In the genomic region with DNA sequence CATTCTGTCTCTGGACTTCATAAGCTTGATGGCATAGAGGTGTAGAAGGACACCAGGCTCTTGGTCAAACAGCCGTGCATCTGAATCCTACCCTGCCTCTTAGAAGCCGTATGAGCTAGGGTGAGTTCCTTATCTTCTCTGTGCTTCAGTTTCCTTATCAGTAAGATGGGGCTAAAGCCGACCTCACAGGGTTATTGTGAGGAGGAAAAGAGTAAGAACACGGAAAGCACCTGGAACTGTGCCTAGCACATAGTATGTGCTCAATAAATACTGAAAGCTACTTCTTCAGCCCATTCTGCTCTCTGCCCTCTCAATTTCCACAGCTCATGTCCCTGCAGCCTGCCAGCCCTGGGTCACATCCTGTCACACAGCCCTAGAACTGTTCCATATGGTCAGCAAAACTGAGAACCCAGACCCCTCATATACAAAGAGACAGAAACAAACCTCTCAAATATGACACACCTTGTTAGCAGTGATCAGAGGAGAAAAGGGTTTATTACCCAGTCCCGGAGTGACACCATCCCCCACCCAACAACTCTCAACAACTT, we compare ENCODE assay signal across 23 cellular contexts. TPM values are rescaled to one million over a fixed set of nuclear protein-coding genes. Genes with fewer than 3 reads are reported as not detected.
A peak's percentile ranks its signal among the peaks of the same experiment; 100 is the strongest.
DNase-seq lines count a peak whose midpoint lies in the region; ATAC-seq, FAIRE-seq and TF ChIP-seq lines count a peak whose summit lies in the region.
"Had no signal": no experiment of that assay in that cellular context is flagged by ENCODE, and none has a peak within 500 bp of the region (broad histone marks: within the 10 kb centered on the region; RNA-seq: fewer than 3 reads in every experiment).

No MANE protein-coding gene starts in this region.

- ATAC-seq in GM21717 (IDR thresholded peaks at IDR 0.05; ENCODE audit: unreplicated experiment) (peak; percentile 46), PC-3 (no peak), K562 (peak; percentile 44; the same call in 2 of the 3 replicates), HG03175 (IDR thresholded peaks at IDR 0.05; ENCODE audit: unreplicated experiment) (no peak)

- H3K9me3 ChIP-seq in PC-3 (ENCODE audit: low read length) (no peaks in the 10 kb centered on the region), K562 (replicated peaks; ENCODE audit: control insufficient read depth, insufficient read depth, low read depth, low read length) (no peaks in the 10 kb centered on the region), Karpas-422 (ENCODE audit: low read length) (no peaks in the 10 kb centered on the region)
- H3K9me3 ChIP-seq: A549, HAP-1, SK-N-SH had no signal

- H3K27ac ChIP-seq in PC-3 (ENCODE audit: low read length): peak overlapping the region; percentile 96
- H3K27ac ChIP-seq in K562 (ENCODE audit: extremely low read depth, low read depth, low read length): no peak overlapping the region
- no peak overlapping the region for H3K27ac ChIP-seq in Karpas-422 (ENCODE audit: low read length)
- H3K27ac ChIP-seq: A549, GM23248 had no signal

- TF ChIP-seq POLR2A in K562 (conservative IDR thresholded peaks at IDR 0.05): no peak

- H3K36me3 ChIP-seq in PC-3 (ENCODE audit: low read depth, low read length): no peaks in the 10 kb centered on the region
- H3K36me3 ChIP-seq in K562 (ENCODE audit: control insufficient read depth, insufficient read depth, low read length): no peaks in the 10 kb centered on the region
- no peaks in the 10 kb centered on the region for H3K36me3 ChIP-seq in Karpas-422 (ENCODE audit: insufficient read depth, low read length)
- H3K36me3 ChIP-seq: HAP-1 had no signal

- POLR2A ChIA-PET in PC-3 (lab: Charles Lee; ENCODE audit: unreplicated experiment): no interaction called here
- POLR2A ChIA-PET in K562 (lab: Yijun Ruan, JAX): interaction anchor here (0.7 to 1.7 kb wide), 2 partner anchors 11 to 17 kb away, joined by 3 to 4 read pairs; partner anchors contain the start of gene UBTF

- no peaks in the 10 kb centered on the region for H4K20me1 ChIP-seq in PC-3 (ENCODE audit: low read length)
- H4K20me1 ChIP-seq in K562 (replicated peaks; ENCODE audit: control insufficient read depth, insufficient read depth, low read length): no peaks in the 10 kb centered on the region
- no peaks in the 10 kb centered on the region for H4K20me1 ChIP-seq in Karpas-422 (ENCODE audit: insufficient read depth, low read depth, low read length)

- TF ChIP-seq RAD21 in K562 (CRISPR knock-in tag; conservative IDR thresholded peaks at IDR 0.05 in 1 of 2, IDR thresholded peaks at IDR 0.05 in 1 of 2): no peak

- no peaks in the 10 kb centered on the region for H3K9me2 ChIP-seq in PC-3 (replicated peaks; ENCODE audit: low read length)
- no peaks in the 10 kb centered on the region for H3K9me2 ChIP-seq in Karpas-422 (replicated peaks; ENCODE audit: insufficient read depth, low read length)
- H3K9me2 ChIP-seq: SK-N-SH had no signal

- TF ChIP-seq EP300 in K562 (IDR thresholded peaks at IDR 0.05; ENCODE audit: low read length): no peak

- intact Hi-C loops in PC-3 (cut with micrococcal nuclease) (no loop called here), K562 (cut with micrococcal nuclease) (no loop called here)

- DNase-seq in GM12865 (ENCODE audit: low read depth) (peak; percentile 85), PC-3 (no peak), K562 (ENCODE audit: extremely low read depth in 1 of 4, low spot score in 3 of 4) (peak in 2 of 4 experiments; percentile 44 to 47), cerebellar cortex (ENCODE audit: low spot score) (no peak), Karpas-422 (no peak)
- no peak for DNase-seq in activated CD4-positive, alpha-beta T cell treated with anti-CD3 and anti-CD28 coated beads, Interleukin-2, amount 50 U/mL, for 48 hours
- DNase-seq: CD4-positive, alpha-beta T cell; GM23248; NCI-H1092 treated with DMSO at 0.1 percent for 48 hours; NCI-H146; NCI-H2029 treated with DMSO at 0.1 percent for 48 hours; NCI-H2171; NCI-H446; NK-92 treated with Interleukin-12 subunit alpha and Interleukin-12 subunit beta, amount 100 ng/mL, for 24 hours; SHP77 treated with DMSO at 0.1 percent for 48 hours; SK-N-SH had no signal

- H3F3A ChIP-seq in PC-3 (ENCODE audit: low read length, unreplicated experiment): no peaks in the 10 kb centered on the region

- H3K79me2 ChIP-seq in PC-3 (ENCODE audit: low read length) (no peaks in the 10 kb centered on the region), K562 (ENCODE audit: control insufficient read depth, insufficient read depth, low read length) (no peaks in the 10 kb centered on the region), Karpas-422 (ENCODE audit: low read length) (no peaks in the 10 kb centered on the region)

- H3K9ac ChIP-seq in PC-3 (ENCODE audit: low read length): no peak overlapping the region
- 0 out of 4 replicates have a peak overlapping the region, but pooled peaks of 1 of the 2 experiments have one; percentile 16 for H3K9ac ChIP-seq in K562 (ENCODE audit: insufficient read depth in 1 of 2, low read depth in 2 of 2, low read length in 2 of 2)
- H3K9ac ChIP-seq in Karpas-422 (ENCODE audit: low read length): no peak overlapping the region
- H3K9ac ChIP-seq: GM23248, SK-N-SH had no signal

- H3K4me3 ChIP-seq in GM12865 (ENCODE audit: low read depth, low read length): no peak overlapping the region
- no peak overlapping the region for H3K4me3 ChIP-seq in PC-3 (ENCODE audit: low read length)
- no peak overlapping the region for H3K4me3 ChIP-seq in K562
- no peak overlapping the region for H3K4me3 ChIP-seq in Karpas-422 (ENCODE audit: low read length)
- H3K4me3 ChIP-seq: A549, GM23248, HAP-1 had no signal

- FAIRE-seq in K562 (lab: Jason Lieb, UNC): peak; percentile 29
- FAIRE-seq: A549, HepG2 had no signal

- WGBS in K562 (ENCODE audit: insufficient coverage, low coverage, missing lambda C conversion rate): 3% methylated on average over 5 of the region's 5 CpGs

- no peaks in the 10 kb centered on the region for H3K27me3 ChIP-seq in PC-3 (ENCODE audit: low read length)
- H3K27me3 ChIP-seq in K562 (ENCODE audit: control insufficient read depth in 2 of 2, insufficient read depth in 2 of 2, low read length in 2 of 2): no peaks in the 10 kb centered on the region
- H3K27me3 ChIP-seq in Karpas-422 (ENCODE audit: low read length): no peaks in the 10 kb centered on the region

- CTCF ChIA-PET in PC-3 (lab: Charles Lee) (no interaction called here), K562 (lab: Yijun Ruan, JAX; ENCODE audit: low intra/inter-chr PET ratio) (no interaction called here)

- no peaks in the 10 kb centered on the region for H3K9me1 ChIP-seq in K562 (ENCODE audit: control insufficient read depth, insufficient read depth, low read length)

- no TSS peak for BruUV-seq in PC-3 (replicated peaks; lab: Mats Ljungman, UMichigan)
- no TSS peak for BruUV-seq in K562 (replicated peaks; lab: Mats Ljungman, UMichigan)

- H3K4me1 ChIP-seq in PC-3 (ENCODE audit: insufficient read depth, low read length) (peaks cover 30% of the 10 kb centered on the region), K562 (replicated peaks in 1 of 2; ENCODE audit: control insufficient read depth in 2 of 2, insufficient read depth in 2 of 2, low read length in 2 of 2) (peaks cover 6 to 16% of the 10 kb centered on the region in 2 experiments; a peak in 2 of 5 replicates), Karpas-422 (ENCODE audit: low read length) (no peaks in the 10 kb centered on the region)
- H3K4me1 ChIP-seq: HAP-1 had no signal

- H3K4me2 ChIP-seq in PC-3 (ENCODE audit: low read length) (no peak overlapping the region), K562 (ENCODE audit: insufficient read depth, low read length) (no peak overlapping the region), Karpas-422 (ENCODE audit: low read depth, low read length, poor library complexity, severe bottlenecking) (no peak overlapping the region)
- H3K4me2 ChIP-seq: A549, SK-N-SH had no signal

- H2AFZ ChIP-seq in PC-3 (ENCODE audit: low read length) (no peak overlapping the region), K562 (ENCODE audit: low read depth, low read length) (no peak overlapping the region), Karpas-422 (ENCODE audit: low read length) (no peak overlapping the region)
- H2AFZ ChIP-seq: GM23248 had no signal

- in situ Hi-C loops in K562 (cut with MboI): no loop called here

- TF ChIP-seq CTCF in GM12865 (IDR thresholded peaks at IDR 0.05; ENCODE audit: insufficient read depth, low read depth, low read length, missing control alignments) (no peak), PC-3 (conservative IDR thresholded peaks at IDR 0.05; ENCODE audit: low read depth, low read length) (no peak), K562 (IDR thresholded peaks at IDR 0.05 in 2 of 3, conservative IDR thresholded peaks at IDR 0.05 in 1 of 3; ENCODE audit: insufficient read depth in 2 of 3, low read depth in 1 of 3, low read length in 3 of 3) (no peak)

RNA-seq across cellular contexts. Expression of gene UBTF, which starts 17.0 kb away (rescaled TPM):
- 139 and 183 TPM in 2 replicates for total RNA-seq in PC-3 (2014; rRNA removed)
- 89.5 and 158 TPM in 2 replicates for total RNA-seq in K562 (2011; cell fraction: chromatin; rRNA removed; ENCODE audit: low replicate concordance)
- 66.7 and 67.4 TPM in 2 replicates for total RNA-seq in K562 (2011; cell fraction: nucleolus; rRNA removed)
- 88.9 and 94.8 TPM in 2 replicates for total RNA-seq in K562 (2011; cell fraction: nucleoplasm; rRNA removed)
- 107 and 113 TPM in 2 replicates for total RNA-seq in K562 (2014; rRNA removed)
- total RNA-seq in K562 (2014; rRNA removed; fragmentation: Illumina TruSeq; extraction: Trizol): 50.3 and 53.8 TPM in 2 replicates
- 85.8 and 86.3 TPM in 2 replicates for total RNA-seq in K562 (2015; rRNA removed; fragmentation: Illumina TruSeq; extraction: Trizol)
- total RNA-seq in K562 (2021): 90.1 and 93.9 TPM in 2 replicates
- 28.5 and 31.4 TPM in 2 replicates for polyA plus RNA-seq in K562 (2011; rRNA removed)
- 15.1 and 15.4 TPM in 2 replicates for polyA plus RNA-seq in K562 (2011; cell fraction: cytosol; rRNA removed)
- polyA plus RNA-seq in K562 (2011; cell fraction: nucleus; rRNA removed): 56.9 and 86.7 TPM in 2 replicates
- 61.3 and 68.3 TPM in 2 replicates for polyA plus RNA-seq in K562 (2012)
- polyA plus RNA-seq in K562 (2014; fragmentation: Illumina TruSeq; extraction: Trizol): 96.5 and 110 TPM in 2 replicates
- 1 to 10 TPM; 1.2 to 1.5 TPM for polyA plus RNA-seq in K562 (2014; fragmentation: Nextera tagmentation; extraction: Ambion mirVana)
- 75.8 and 83.6 TPM in 2 replicates for polyA plus RNA-seq in K562 (2014; rRNA removed)
- polyA minus RNA-seq in K562 (2011; rRNA and poly(A)+ RNA removed): 30.2 and 35.1 TPM in 2 replicates
- 21.8 and 22.2 TPM in 2 replicates for polyA minus RNA-seq in K562 (2011; cell fraction: cytosol; rRNA and poly(A)+ RNA removed)
- 34.5 and 53.5 TPM in 2 replicates for polyA minus RNA-seq in K562 (2011; cell fraction: nucleus; rRNA and poly(A)+ RNA removed)
- 57.8 and 150 TPM in 2 replicates for total RNA-seq in Karpas-422 (2014; rRNA removed; shearing (Covaris generic); ENCODE audit: low replicate concordance)

RNA-seq across cellular contexts. Expression of gene SLC4A1, which starts 31.4 kb away (rescaled TPM):
- total RNA-seq in PC-3 (2014; rRNA removed) (not detected in 2 replicates), K562 (2014; rRNA removed) (0.53 and 1.00 TPM in 2 replicates), K562 (2014; rRNA removed; fragmentation: Illumina TruSeq; extraction: Trizol) (0.25 and 0.32 TPM in 2 replicates), K562 (2015; rRNA removed; fragmentation: Illumina TruSeq; extraction: Trizol) (0.14 and 0.19 TPM in 2 replicates), K562 (2021) (0.81 and 0.84 TPM in 2 replicates)
- 2.0 and 2.5 TPM in 2 replicates for total RNA-seq in K562 (2011; cell fraction: chromatin; rRNA removed; ENCODE audit: low replicate concordance)
- 3.3 and 4.1 TPM in 2 replicates for total RNA-seq in K562 (2011; cell fraction: nucleolus; rRNA removed)
- total RNA-seq in K562 (2011; cell fraction: nucleoplasm; rRNA removed): 2.4 and 4.0 TPM in 2 replicates
- polyA plus RNA-seq in K562 (2011; rRNA removed) (0.71 and 0.80 TPM in 2 replicates), K562 (2014; fragmentation: Illumina TruSeq; extraction: Trizol) (0.61 and 0.88 TPM in 2 replicates), K562 (2014; fragmentation: Nextera tagmentation; extraction: Ambion mirVana) (under 1 TPM; 0.22 to 0.37 TPM), K562 (2014; rRNA removed) (0.53 and 0.57 TPM in 2 replicates)
- 0.68 and 1.3 TPM in 2 replicates for polyA plus RNA-seq in K562 (2011; cell fraction: cytosol; rRNA removed)
- 0.21 and 1.1 TPM in 2 replicates for polyA plus RNA-seq in K562 (2011; cell fraction: nucleus; rRNA removed)
- 0.65 and 3.0 TPM in 2 replicates for polyA plus RNA-seq in K562 (2012)
- 0.45 and 0.98 TPM in 2 replicates for polyA minus RNA-seq in K562 (2011; rRNA and poly(A)+ RNA removed)
- 0.46 and 0.67 TPM in 2 replicates for polyA minus RNA-seq in K562 (2011; cell fraction: cytosol; rRNA and poly(A)+ RNA removed)
- polyA minus RNA-seq in K562 (2011; cell fraction: nucleus; rRNA and poly(A)+ RNA removed): 0.11 and 0.40 TPM in 2 replicates
- total RNA-seq in Karpas-422 (2014; rRNA removed; shearing (Covaris generic); ENCODE audit: low replicate concordance): 0.14 and 0.19 TPM in 2 replicates
- total RNA-seq: CD4-positive, alpha-beta T cell; GM23248; HepG2; RPMI7951 had no signal
- polyA plus RNA-seq: A549, BJ, GM23248, HepG2, SK-N-SH had no signal

RNA-seq across cellular contexts. Expression of gene ATXN7L3, which starts 36.8 kb away (rescaled TPM):
- total RNA-seq in PC-3 (2014; rRNA removed) (73.9 and 78.3 TPM in 2 replicates), K562 (2014; rRNA removed) (37.9 and 39.0 TPM in 2 replicates), K562 (2014; rRNA removed; fragmentation: Illumina TruSeq; extraction: Trizol) (22.7 and 23.9 TPM in 2 replicates), K562 (2015; rRNA removed; fragmentation: Illumina TruSeq; extraction: Trizol) (30.5 and 30.9 TPM in 2 replicates), K562 (2021) (56.4 and 66.1 TPM in 2 replicates)
- total RNA-seq in K562 (2011; cell fraction: chromatin; rRNA removed; ENCODE audit: low replicate concordance): 51.6 and 129 TPM in 2 replicates
- 62.6 and 75.4 TPM in 2 replicates for total RNA-seq in K562 (2011; cell fraction: nucleolus; rRNA removed)
- total RNA-seq in K562 (2011; cell fraction: nucleoplasm; rRNA removed): 53.1 and 57.1 TPM in 2 replicates
- polyA plus RNA-seq in K562 (2011; rRNA removed) (31.5 and 33.2 TPM in 2 replicates), K562 (2014; fragmentation: Illumina TruSeq; extraction: Trizol) (39.1 and 39.4 TPM in 2 replicates), K562 (2014; fragmentation: Nextera tagmentation; extraction: Ambion mirVana) (under 1 TPM; 0.62 to 0.90 TPM), K562 (2014; rRNA removed) (34.9 and 45.5 TPM in 2 replicates)
- 36.0 and 37.1 TPM in 2 replicates for polyA plus RNA-seq in K562 (2011; cell fraction: cytosol; rRNA removed)
- 79.2 and 91.4 TPM in 2 replicates for polyA plus RNA-seq in K562 (2011; cell fraction: nucleus; rRNA removed)
- 32.1 and 40.8 TPM in 2 replicates for polyA plus RNA-seq in K562 (2012)
- 42.8 and 44.3 TPM in 2 replicates for polyA minus RNA-seq in K562 (2011; rRNA and poly(A)+ RNA removed)
- polyA minus RNA-seq in K562 (2011; cell fraction: cytosol; rRNA and poly(A)+ RNA removed): 17.8 and 23.8 TPM in 2 replicates
- polyA minus RNA-seq in K562 (2011; cell fraction: nucleus; rRNA and poly(A)+ RNA removed): 35.0 and 46.0 TPM in 2 replicates
- 29.0 and 54.7 TPM in 2 replicates for total RNA-seq in Karpas-422 (2014; rRNA removed; shearing (Covaris generic); ENCODE audit: low replicate concordance)

RNA-seq across cellular contexts. Expression of gene TMUB2, which starts 49.7 kb away (rescaled TPM):
- total RNA-seq in PC-3 (2014; rRNA removed) (38.3 and 43.4 TPM in 2 replicates), K562 (2014; rRNA removed) (16.3 and 25.4 TPM in 2 replicates), K562 (2014; rRNA removed; fragmentation: Illumina TruSeq; extraction: Trizol) (8.4 and 9.7 TPM in 2 replicates), K562 (2015; rRNA removed; fragmentation: Illumina TruSeq; extraction: Trizol) (15.6 and 15.8 TPM in 2 replicates), K562 (2021) (20.3 and 21.1 TPM in 2 replicates)
- total RNA-seq in K562 (2011; cell fraction: chromatin; rRNA removed; ENCODE audit: low replicate concordance): 38.1 and 99.8 TPM in 2 replicates
- 73.8 and 91.2 TPM in 2 replicates for total RNA-seq in K562 (2011; cell fraction: nucleolus; rRNA removed)
- total RNA-seq in K562 (2011; cell fraction: nucleoplasm; rRNA removed): 60.6 and 66.9 TPM in 2 replicates
- polyA plus RNA-seq in K562 (2011; rRNA removed) (24.1 and 29.5 TPM in 2 replicates), K562 (2014; fragmentation: Illumina TruSeq; extraction: Trizol) (24.0 and 26.8 TPM in 2 replicates), K562 (2014; fragmentation: Nextera tagmentation; extraction: Ambion mirVana) (1 to 10 TPM; 4.1 to 6.2 TPM), K562 (2014; rRNA removed) (27.3 and 29.8 TPM in 2 replicates)
- 31.6 and 38.9 TPM in 2 replicates for polyA plus RNA-seq in K562 (2011; cell fraction: cytosol; rRNA removed)
- polyA plus RNA-seq in K562 (2011; cell fraction: nucleus; rRNA removed): 115 and 122 TPM in 2 replicates
- 20.3 and 28.3 TPM in 2 replicates for polyA plus RNA-seq in K562 (2012)
- polyA minus RNA-seq in K562 (2011; rRNA and poly(A)+ RNA removed): 10.3 and 12.0 TPM in 2 replicates
- polyA minus RNA-seq in K562 (2011; cell fraction: cytosol; rRNA and poly(A)+ RNA removed): 7.9 and 10.4 TPM in 2 replicates
- polyA minus RNA-seq in K562 (2011; cell fraction: nucleus; rRNA and poly(A)+ RNA removed): 13.3 and 18.0 TPM in 2 replicates
- 29.3 and 36.5 TPM in 2 replicates for total RNA-seq in Karpas-422 (2014; rRNA removed; shearing (Covaris generic); ENCODE audit: low replicate concordance)

Comparison
In these comparisons a context has a peak if more than half of its experiments do, and no peak if none do; other contexts are left out.
1. ATAC-seq: peak in GM21717 (single experiment) and K562 (single experiment); none in PC-3 (single experiment) and HG03175 (single experiment).